ENCODE assay signal across 2 cellular contexts in genomic region chr2:120374821-120375220, GRCh38.
TF ChIP-seq lines count a peak whose summit lies in the region.

No MANE protein-coding gene starts in this region.

TF ChIP-seq in IMR-90, 13 proteins besides CTCF, POLR2A, EP300 and RAD21:
- TF ChIP-seq RFX5 (IDR thresholded peaks at IDR 0.05; ENCODE audit: low read depth, low read length) (no peak), CHD1 (IDR thresholded peaks at IDR 0.05; ENCODE audit: low read depth, low read length) (no peak), BHLHE40 (IDR thresholded peaks at IDR 0.05; ENCODE audit: low read depth, low read length) (no peak)

TF ChIP-seq in H1, 55 proteins besides CTCF, POLR2A, EP300 and RAD21:
- no peak for TF ChIP-seq MAFK (IDR thresholded peaks at IDR 0.05; ENCODE audit: low read depth, low read length)
- no peak for TF ChIP-seq E2F6 (IDR thresholded peaks at IDR 0.05)
- TF ChIP-seq GABPA (IDR thresholded peaks at IDR 0.05; ENCODE audit: borderline replicate concordance, insufficient read depth, low read length): no peak
- no peak for TF ChIP-seq NRF1 (IDR thresholded peaks at IDR 0.05; ENCODE audit: low read depth, low read length)
- no peak for TF ChIP-seq RFX5 (IDR thresholded peaks at IDR 0.05; ENCODE audit: borderline replicate concordance, low read depth, low read length)
- TF ChIP-seq PHF8 (conservative IDR thresholded peaks at IDR 0.05; ENCODE audit: low read depth, low read length): no peak
- no peak for TF ChIP-seq CHD7 (IDR thresholded peaks at IDR 0.05; ENCODE audit: insufficient replicate concordance, low read length)
